In genomic region chr22:17836977-17837742, GRCh38 we compare ENCODE assay signal across 16 cellular contexts.
DNase-seq lines count a peak whose midpoint lies in the region; ATAC-seq, FAIRE-seq and TF ChIP-seq lines count a peak whose summit lies in the region.
"Had no signal": no experiment of that assay in that cellular context is flagged by ENCODE, and none has a peak within 500 bp of the region (broad histone marks: within the 10 kb centered on the region; RNA-seq: fewer than 3 reads in every experiment).

No MANE protein-coding gene starts in this region.

- H3K27ac Mint-ChIP-seq in astrocyte (ENCODE audit: unreplicated experiment), result no peak overlapping the region
- H3K27ac Mint-ChIP-seq: activated CD4-positive, alpha-beta T cell treated with anti-CD3 and anti-CD28 coated beads, Interleukin-2, amount 10 ng/mL, durations not matched to agents 7 days and 5 days; stimulated activated naive CD8-positive, alpha-beta T cell treated with anti-CD3 and anti-CD28 coated beads, Interleukin-15, Interleukin-2, amounts not matched to agents 100 ng/mL and 50 ng/mL, for 24 hours had no signal

- H3K4me2 ChIP-seq in astrocyte (ENCODE audit: low read length), result no peak overlapping the region

- intact Hi-C loops in heart right ventricle (cut with DNase I), result no loop called here

- H3K27me3 Mint-ChIP-seq in astrocyte (ENCODE audit: low read depth, unreplicated experiment), result no peaks in the 10 kb centered on the region
- H3K27me3 Mint-ChIP-seq: activated CD4-positive, alpha-beta T cell treated with anti-CD3 and anti-CD28 coated beads, Interleukin-2, amount 10 ng/mL, durations not matched to agents 7 days and 5 days; stimulated activated naive CD8-positive, alpha-beta T cell treated with anti-CD3 and anti-CD28 coated beads, Interleukin-15, Interleukin-2, amounts not matched to agents 100 ng/mL and 50 ng/mL, for 24 hours had no signal

- H3K9me3 ChIP-seq in astrocyte (ENCODE audit: insufficient read depth, low read depth, low read length) (no peaks in the 10 kb centered on the region), heart right ventricle (no peaks in the 10 kb centered on the region)

- H3K4me3 ChIP-seq in astrocyte (ENCODE audit: insufficient read depth, low read depth, low read length) (no peak overlapping the region), heart right ventricle (no peak overlapping the region)

- WGBS in heart right ventricle, 2 donors, result 49 to 60% methylated on average over 14 of the region's 14 CpGs

- no peaks in the 10 kb centered on the region for H3K9me3 Mint-ChIP-seq in astrocyte (ENCODE audit: unreplicated experiment)
- H3K9me3 Mint-ChIP-seq: activated CD4-positive, alpha-beta T cell treated with anti-CD3 and anti-CD28 coated beads, Interleukin-2, amount 10 ng/mL, durations not matched to agents 7 days and 5 days; stimulated activated naive CD8-positive, alpha-beta T cell treated with anti-CD3 and anti-CD28 coated beads, Interleukin-15, Interleukin-2, amounts not matched to agents 100 ng/mL and 50 ng/mL, for 24 hours had no signal

- TF ChIP-seq CTCF in astrocyte (IDR thresholded peaks at IDR 0.05; ENCODE audit: insufficient read depth, low read depth, low read length) (peak; percentile 4), heart right ventricle (IDR thresholded peaks at IDR 0.05) (no peak), omental fat pad (IDR thresholded peaks at IDR 0.05) (no peak)

- H3K36me3 ChIP-seq in astrocyte (ENCODE audit: insufficient read depth, low read length) (peaks cover 4% of the 10 kb centered on the region), heart right ventricle (peaks cover 0 to 81% (median 22%) of the 10 kb centered on the region in 9 donors)

- no peaks in the 10 kb centered on the region for H3K79me2 ChIP-seq in astrocyte (ENCODE audit: insufficient read depth, low read length)

- DNase-seq in Ammon's horn (ENCODE audit: low spot score) (peak; percentile 47), astrocyte (ENCODE audit: low read depth) (no peak), heart right ventricle (no peak), omental fat pad (ENCODE audit: low spot score) (no peak), ACHN (no peak), AG20443 (ENCODE audit: low spot score) (no peak)
- no peak for DNase-seq in stimulated activated naive CD8-positive, alpha-beta T cell treated with anti-CD3 and anti-CD28 coated beads, Interleukin-15, Interleukin-2, amounts not matched to agents 100 U/mL and 50 U/mL, for 24 hours
- DNase-seq: activated CD4-positive, alpha-beta T cell treated with anti-CD3 and anti-CD28 coated beads, Interleukin-2, amount 10 ng/mL, durations not matched to agents 7 days and 5 days; activated effector memory CD4-positive, alpha-beta T cell treated with anti-CD3 and anti-CD28 coated beads, Interleukin-2, amount 50 U/mL, for 16 hours; MV-4-11; NCI-H524 treated with DMSO at 0.1 percent for 48 hours; SHP77 treated with DMSO at 0.1 percent for 48 hours; stimulated activated CD4-positive, alpha-beta T cell treated with anti-CD3 and anti-CD28 coated beads, Interleukin-2, amount 100 ng/mL, for 24 hours had no signal

- no peak overlapping the region for H3K27ac ChIP-seq in astrocyte (ENCODE audit: low read depth, low read length)
- H3K27ac ChIP-seq in heart right ventricle, result peak overlapping the region in 7 of 10 donors; percentile 10 to 76 (median 66)
- H3K27ac ChIP-seq: HL-60 had no signal

- no peak overlapping the region for H3K9ac ChIP-seq in astrocyte (ENCODE audit: low read length)

- no peaks in the 10 kb centered on the region for H4K20me1 ChIP-seq in astrocyte (ENCODE audit: insufficient read depth, low read length)

- FAIRE-seq in astrocyte (lab: Jason Lieb, UNC), result no peak

- H3K27me3 ChIP-seq in astrocyte (ENCODE audit: insufficient read depth, low read length) (no peaks in the 10 kb centered on the region), heart right ventricle (no peaks in the 10 kb centered on the region)

- no peaks in the 10 kb centered on the region for H3K4me1 Mint-ChIP-seq in astrocyte (ENCODE audit: low read depth, unreplicated experiment)
- H3K4me1 Mint-ChIP-seq: activated CD4-positive, alpha-beta T cell treated with anti-CD3 and anti-CD28 coated beads, Interleukin-2, amount 10 ng/mL, durations not matched to agents 7 days and 5 days had no signal

- no peak overlapping the region for H3K4me3 Mint-ChIP-seq in astrocyte (ENCODE audit: unreplicated experiment)
- H3K4me3 Mint-ChIP-seq: activated CD4-positive, alpha-beta T cell treated with anti-CD3 and anti-CD28 coated beads, Interleukin-2, amount 10 ng/mL, durations not matched to agents 7 days and 5 days; stimulated activated naive CD8-positive, alpha-beta T cell treated with anti-CD3 and anti-CD28 coated beads, Interleukin-15, Interleukin-2, amounts not matched to agents 100 ng/mL and 50 ng/mL, for 24 hours had no signal

- H3K4me1 ChIP-seq in astrocyte (ENCODE audit: insufficient read depth, low read length) (no peaks in the 10 kb centered on the region), heart right ventricle (peaks cover 7 to 52% (median 37%) of the 10 kb centered on the region in 9 donors)

- ATAC-seq in heart right ventricle, result peak in 2 of 8 donors; percentile 18 to 33
- peak; percentile 43 for ATAC-seq in omental fat pad (ENCODE audit: low FRiP score)
- ATAC-seq in GM19455 (IDR thresholded peaks at IDR 0.05; ENCODE audit: unreplicated experiment), result no peak
- no peak for ATAC-seq in stimulated activated naive CD8-positive, alpha-beta T cell treated with anti-CD3 and anti-CD28 coated beads, Interleukin-15, Interleukin-2, amounts not matched to agents 100 U/mL and 50 U/mL, for 24 hours

- H3K36me3 Mint-ChIP-seq in astrocyte (ENCODE audit: low read depth, unreplicated experiment), result peaks cover 11% of the 10 kb centered on the region

- in situ Hi-C loops in ACHN (cut with HindIII; ENCODE audit: low pct_ligation_motif_present, low pct_unique_long_range_greater_than_20kb, low sequenced_read_pairs), result no loop called here

- no peak overlapping the region for H2AFZ ChIP-seq in astrocyte (ENCODE audit: low read depth, low read length)
